1 cellular context compared by ENCODE assay signal in genomic region chr3:71392277-71392676, GRCh38.
TF ChIP-seq lines count a peak whose summit lies in the region.

No MANE protein-coding gene starts in this region.

TF ChIP-seq in GM12878, 131 proteins besides CTCF, POLR2A, EP300 and RAD21 (continued from another document and continues in another):
- TF ChIP-seq, protein P1, sequence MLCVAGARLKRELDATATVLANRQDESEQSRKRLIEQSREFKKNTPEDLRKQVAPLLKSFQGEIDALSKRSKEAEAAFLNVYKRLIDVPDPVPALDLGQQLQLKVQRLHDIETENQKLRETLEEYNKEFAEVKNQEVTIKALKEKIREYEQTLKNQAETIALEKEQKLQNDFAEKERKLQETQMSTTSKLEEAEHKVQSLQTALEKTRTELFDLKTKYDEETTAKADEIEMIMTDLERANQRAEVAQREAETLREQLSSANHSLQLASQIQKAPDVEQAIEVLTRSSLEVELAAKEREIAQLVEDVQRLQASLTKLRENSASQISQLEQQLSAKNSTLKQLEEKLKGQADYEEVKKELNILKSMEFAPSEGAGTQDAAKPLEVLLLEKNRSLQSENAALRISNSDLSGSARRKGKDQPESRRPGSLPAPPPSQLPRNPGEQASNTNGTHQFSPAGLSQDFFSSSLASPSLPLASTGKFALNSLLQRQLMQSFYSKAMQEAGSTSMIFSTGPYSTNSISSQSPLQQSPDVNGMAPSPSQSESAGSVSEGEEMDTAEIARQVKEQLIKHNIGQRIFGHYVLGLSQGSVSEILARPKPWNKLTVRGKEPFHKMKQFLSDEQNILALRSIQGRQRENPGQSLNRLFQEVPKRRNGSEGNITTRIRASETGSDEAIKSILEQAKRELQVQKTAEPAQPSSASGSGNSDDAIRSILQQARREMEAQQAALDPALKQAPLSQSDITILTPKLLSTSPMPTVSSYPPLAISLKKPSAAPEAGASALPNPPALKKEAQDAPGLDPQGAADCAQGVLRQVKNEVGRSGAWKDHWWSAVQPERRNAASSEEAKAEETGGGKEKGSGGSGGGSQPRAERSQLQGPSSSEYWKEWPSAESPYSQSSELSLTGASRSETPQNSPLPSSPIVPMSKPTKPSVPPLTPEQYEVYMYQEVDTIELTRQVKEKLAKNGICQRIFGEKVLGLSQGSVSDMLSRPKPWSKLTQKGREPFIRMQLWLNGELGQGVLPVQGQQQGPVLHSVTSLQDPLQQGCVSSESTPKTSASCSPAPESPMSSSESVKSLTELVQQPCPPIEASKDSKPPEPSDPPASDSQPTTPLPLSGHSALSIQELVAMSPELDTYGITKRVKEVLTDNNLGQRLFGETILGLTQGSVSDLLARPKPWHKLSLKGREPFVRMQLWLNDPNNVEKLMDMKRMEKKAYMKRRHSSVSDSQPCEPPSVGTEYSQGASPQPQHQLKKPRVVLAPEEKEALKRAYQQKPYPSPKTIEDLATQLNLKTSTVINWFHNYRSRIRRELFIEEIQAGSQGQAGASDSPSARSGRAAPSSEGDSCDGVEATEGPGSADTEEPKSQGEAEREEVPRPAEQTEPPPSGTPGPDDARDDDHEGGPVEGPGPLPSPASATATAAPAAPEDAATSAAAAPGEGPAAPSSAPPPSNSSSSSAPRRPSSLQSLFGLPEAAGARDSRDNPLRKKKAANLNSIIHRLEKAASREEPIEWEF (IDR thresholded peaks at IDR 0.05; ENCODE audit: insufficient replicate concordance, low read depth, low read length): no peak
- TF ChIP-seq CBX5 (IDR thresholded peaks at IDR 0.05; ENCODE audit: low read depth) (no peak), ZBTB4 (CRISPR knock-in tag; IDR thresholded peaks at IDR 0.05) (no peak), TCF12 (IDR thresholded peaks at IDR 0.05; ENCODE audit: low read depth, low read length) (no peak), USF2 (IDR thresholded peaks at IDR 0.05; ENCODE audit: borderline replicate concordance, low read depth, low read length) (no peak), SMAD1 (IDR thresholded peaks at IDR 0.05; ENCODE audit: low read depth, partially characterized antibody) (no peak), GABPA (IDR thresholded peaks at IDR 0.05; ENCODE audit: low read depth) (no peak), CREB1 (IDR thresholded peaks at IDR 0.05; ENCODE audit: low read depth) (no peak), NBN (IDR thresholded peaks at IDR 0.05) (0 out of 2 replicates have a peak, but pooled peaks have one; percentile 30), RCOR1 (conservative IDR thresholded peaks at IDR 0.05; ENCODE audit: low read depth, low read length) (no peak), RUNX3 (IDR thresholded peaks at IDR 0.05; ENCODE audit: low read length) (peak; percentile 74), SIX5 (IDR thresholded peaks at IDR 0.05; ENCODE audit: low read depth, low read length, severe bottlenecking) (no peak), IRF5 (IDR thresholded peaks at IDR 0.05; ENCODE audit: borderline replicate concordance) (no peak), SKIL (IDR thresholded peaks at IDR 0.05; ENCODE audit: low read depth, poor library complexity, severe bottlenecking) (peak; percentile 76), SMAD5 (IDR thresholded peaks at IDR 0.05; ENCODE audit: low read depth) (no peak), CHD4 (IDR thresholded peaks at IDR 0.05) (no peak), ZNF207 (IDR thresholded peaks at IDR 0.05; ENCODE audit: borderline replicate concordance) (no peak; the same call in 1 of the 2 replicates), POLR2AphosphoS2 (IDR thresholded peaks at IDR 0.05; ENCODE audit: low read depth, low read length) (no peak), MYB (IDR thresholded peaks at IDR 0.05; ENCODE audit: borderline replicate concordance, low read depth, low read length) (no peak), BMI1 (IDR thresholded peaks at IDR 0.05; ENCODE audit: borderline replicate concordance) (peak; percentile 86), IRF3 (IDR thresholded peaks at IDR 0.05) (no peak), SPI1 (IDR thresholded peaks at IDR 0.05; ENCODE audit: borderline replicate concordance, insufficient read depth, low read depth, low read length) (peak; percentile 88), MEF2B (IDR thresholded peaks at IDR 0.05; ENCODE audit: partially characterized antibody, poor library complexity, severe bottlenecking) (peak; percentile 96), MYC (IDR thresholded peaks at IDR 0.05; ENCODE audit: insufficient read depth, insufficient read length, insufficient replicate concordance, low read length, severe bottlenecking) (no peak), CHD2 (IDR thresholded peaks at IDR 0.05; ENCODE audit: borderline replicate concordance, low read depth, low read length) (0 out of 2 replicates have a peak, but pooled peaks have one; percentile 7), ASH2L (IDR thresholded peaks at IDR 0.05; ENCODE audit: borderline replicate concordance, low read depth) (0 out of 2 replicates have a peak, but pooled peaks have one; percentile 36), PAX8 (IDR thresholded peaks at IDR 0.05) (no peak), CREM (IDR thresholded peaks at IDR 0.05; ENCODE audit: low read depth) (peak; percentile 69), CBFB (IDR thresholded peaks at IDR 0.05; ENCODE audit: low read depth) (0 out of 2 replicates have a peak, but pooled peaks have one; percentile 14), BHLHE40 (IDR thresholded peaks at IDR 0.05; ENCODE audit: borderline replicate concordance in 1 of 2, low read depth in 2 of 2, low read length in 1 of 2) (peak; percentile 33 to 36; a peak in 2 of 4 replicates), FOXK2 (IDR thresholded peaks at IDR 0.05) (no peak), ETV6 (conservative IDR thresholded peaks at IDR 0.05 in 1 of 2, IDR thresholded peaks at IDR 0.05 in 1 of 2; ENCODE audit: borderline replicate concordance in 1 of 2, low read depth in 1 of 2) (no peak), RAD51 (IDR thresholded peaks at IDR 0.05) (no peak), LARP7 (IDR thresholded peaks at IDR 0.05) (no peak), RBBP5 (conservative IDR thresholded peaks at IDR 0.05) (no peak), E4F1 (IDR thresholded peaks at IDR 0.05; ENCODE audit: borderline replicate concordance, partially characterized antibody) (no peak), PML (IDR thresholded peaks at IDR 0.05; ENCODE audit: low read length) (peak; percentile 54; the same call in 1 of the 2 replicates), NRF1 (conservative IDR thresholded peaks at IDR 0.05; ENCODE audit: low read depth, low read length) (no peak)
- TF ChIP-seq, protein P2, sequence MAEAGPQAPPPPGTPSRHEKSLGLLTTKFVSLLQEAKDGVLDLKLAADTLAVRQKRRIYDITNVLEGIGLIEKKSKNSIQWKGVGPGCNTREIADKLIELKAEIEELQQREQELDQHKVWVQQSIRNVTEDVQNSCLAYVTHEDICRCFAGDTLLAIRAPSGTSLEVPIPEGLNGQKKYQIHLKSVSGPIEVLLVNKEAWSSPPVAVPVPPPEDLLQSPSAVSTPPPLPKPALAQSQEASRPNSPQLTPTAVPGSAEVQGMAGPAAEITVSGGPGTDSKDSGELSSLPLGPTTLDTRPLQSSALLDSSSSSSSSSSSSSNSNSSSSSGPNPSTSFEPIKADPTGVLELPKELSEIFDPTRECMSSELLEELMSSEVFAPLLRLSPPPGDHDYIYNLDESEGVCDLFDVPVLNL (IDR thresholded peaks at IDR 0.05; ENCODE audit: low read depth, low read length): no peak
- TF ChIP-seq, protein P3, sequence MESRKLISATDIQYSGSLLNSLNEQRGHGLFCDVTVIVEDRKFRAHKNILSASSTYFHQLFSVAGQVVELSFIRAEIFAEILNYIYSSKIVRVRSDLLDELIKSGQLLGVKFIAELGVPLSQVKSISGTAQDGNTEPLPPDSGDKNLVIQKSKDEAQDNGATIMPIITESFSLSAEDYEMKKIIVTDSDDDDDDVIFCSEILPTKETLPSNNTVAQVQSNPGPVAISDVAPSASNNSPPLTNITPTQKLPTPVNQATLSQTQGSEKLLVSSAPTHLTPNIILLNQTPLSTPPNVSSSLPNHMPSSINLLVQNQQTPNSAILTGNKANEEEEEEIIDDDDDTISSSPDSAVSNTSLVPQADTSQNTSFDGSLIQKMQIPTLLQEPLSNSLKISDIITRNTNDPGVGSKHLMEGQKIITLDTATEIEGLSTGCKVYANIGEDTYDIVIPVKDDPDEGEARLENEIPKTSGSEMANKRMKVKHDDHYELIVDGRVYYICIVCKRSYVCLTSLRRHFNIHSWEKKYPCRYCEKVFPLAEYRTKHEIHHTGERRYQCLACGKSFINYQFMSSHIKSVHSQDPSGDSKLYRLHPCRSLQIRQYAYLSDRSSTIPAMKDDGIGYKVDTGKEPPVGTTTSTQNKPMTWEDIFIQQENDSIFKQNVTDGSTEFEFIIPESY (IDR thresholded peaks at IDR 0.05): no peak
